Comparison of ENCODE assay signal across 8 cellular contexts in the genomic region with DNA sequence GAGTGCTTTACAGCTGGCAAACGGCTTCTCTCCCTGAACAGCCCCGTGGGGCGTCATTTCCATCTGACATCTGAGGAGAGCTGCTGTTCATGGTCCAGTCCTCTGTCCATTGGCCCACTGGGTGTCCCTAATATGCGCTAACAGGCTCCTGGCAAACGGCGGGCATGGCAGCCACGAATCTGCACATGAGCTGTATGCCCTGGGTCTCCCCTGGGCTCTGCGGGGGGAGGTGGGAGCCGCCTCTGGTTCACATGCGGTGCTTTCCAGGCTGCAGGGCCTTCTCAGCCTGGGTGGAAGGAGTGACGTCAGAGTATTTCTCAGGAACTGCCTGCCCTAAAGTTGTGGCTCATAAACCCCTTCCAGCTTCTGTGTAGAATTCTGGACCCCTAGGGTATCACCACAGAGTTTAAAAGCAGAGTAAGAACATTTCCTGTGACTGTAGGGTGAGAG.
DNase-seq lines count a peak whose midpoint lies in the region; ATAC-seq, FAIRE-seq and TF ChIP-seq lines count a peak whose summit lies in the region.

No MANE protein-coding gene starts in this region.

- H3K4me2 ChIP-seq in MM.1S (ENCODE audit: low read depth, low read length): peak overlapping the region; percentile 63
- H3K4me2 ChIP-seq in osteoblast (ENCODE audit: insufficient read depth, low read length): no peak overlapping the region

- H3K4me3 ChIP-seq in MM.1S (ENCODE audit: low read length) (peak overlapping the region; percentile 1; the same call in 1 of the 2 replicates), osteoblast (ENCODE audit: insufficient read depth, low read length) (no peak overlapping the region), thymus (ENCODE audit: low read length) (no peak overlapping the region)

- peak overlapping the region; percentile 84 for H3K9ac ChIP-seq in MM.1S (ENCODE audit: low read length)

- no peaks in the 10 kb centered on the region for H3K9me2 ChIP-seq in MM.1S (replicated peaks; ENCODE audit: insufficient read depth, low read length)

- FAIRE-seq in GM12891 (lab: Jason Lieb, UNC) (peak; percentile 88), frontal cortex (lab: Jason Lieb, UNC) (no peak)

- 18% methylated on average over 11 of the region's 11 CpGs for WGBS in thymus

- TF ChIP-seq CTCF in MM.1S (IDR thresholded peaks at IDR 0.05; ENCODE audit: low read length) (no peak), osteoblast (IDR thresholded peaks at IDR 0.05; ENCODE audit: extremely low read depth, low read depth, low read length) (no peak)

- H3K36me3 ChIP-seq in MM.1S (replicated peaks; ENCODE audit: insufficient read depth, low read length): no peaks in the 10 kb centered on the region
- H3K36me3 ChIP-seq in osteoblast (ENCODE audit: insufficient read depth, low read length): no peaks in the 10 kb centered on the region
- H3K36me3 ChIP-seq in thymus (ENCODE audit: control insufficient read depth, insufficient read depth): no peaks in the 10 kb centered on the region

- peaks cover 85 to 90% of the 10 kb centered on the region in 2 donors for H3K4me1 Mint-ChIP-seq in effector memory CD8-positive, alpha-beta T cell (ENCODE audit: low read depth in 2 of 2)

- H3K27me3 ChIP-seq in MM.1S (replicated peaks; ENCODE audit: insufficient read depth, low read length): no peaks in the 10 kb centered on the region
- no peaks in the 10 kb centered on the region for H3K27me3 ChIP-seq in osteoblast (ENCODE audit: insufficient read depth, low read length)
- H3K27me3 ChIP-seq in thymus (ENCODE audit: control insufficient read depth, insufficient read depth): no peaks in the 10 kb centered on the region

- H3K79me2 ChIP-seq in MM.1S (ENCODE audit: low read length) (peaks cover 90% of the 10 kb centered on the region), osteoblast (ENCODE audit: insufficient read depth, low read length) (peaks cover 78% of the 10 kb centered on the region)

- no peaks in the 10 kb centered on the region for H4K20me1 ChIP-seq in MM.1S (ENCODE audit: insufficient read depth, low read length)
- H4K20me1 ChIP-seq in osteoblast (ENCODE audit: insufficient read depth, low read length): peaks cover 12% of the 10 kb centered on the region

- TF ChIP-seq POLR2A in GM12891 (IDR thresholded peaks at IDR 0.05; ENCODE audit: low read depth, low read length): no peak

- ATAC-seq in effector memory CD8-positive, alpha-beta T cell (replicated peaks): peak; percentile 76

- H3F3A ChIP-seq in MM.1S (ENCODE audit: insufficient read depth, low read length): peaks cover 67% of the 10 kb centered on the region

- no peak overlapping the region for H2AFZ ChIP-seq in MM.1S (ENCODE audit: low read length)
- no peak overlapping the region for H2AFZ ChIP-seq in osteoblast (ENCODE audit: low read length)

- DNase-seq in GM12891 (ENCODE audit: insufficient read length, low spot score) (no peak), MM.1S (peak; percentile 54), osteoblast (ENCODE audit: insufficient read length, low spot score, missing footprints) (peak; percentile 86), frontal cortex (ENCODE audit: low spot score in 2 of 2) (no peak), 8988T (no peak)
- peak; percentile 83 to 86 for DNase-seq in activated CD4-positive, alpha-beta T cell treated with anti-CD3 and anti-CD28 coated beads, Interleukin-2, amount 50 U/mL, for 48 hours
- peak; percentile 59 to 62 (median 59) for DNase-seq in effector memory CD8-positive, alpha-beta T cell

- peaks cover 81% of the 10 kb centered on the region for H3K4me1 ChIP-seq in MM.1S (ENCODE audit: low read length)
- H3K4me1 ChIP-seq in osteoblast (ENCODE audit: insufficient read depth, low read length): peaks cover 62% of the 10 kb centered on the region
- peaks cover 74% of the 10 kb centered on the region for H3K4me1 ChIP-seq in thymus (ENCODE audit: control insufficient read depth, insufficient read depth, low read length)

- H3K9me3 ChIP-seq in MM.1S (replicated peaks; ENCODE audit: insufficient read depth, low read length) (no peaks in the 10 kb centered on the region), osteoblast (ENCODE audit: low read depth, low read length) (no peaks in the 10 kb centered on the region), thymus (ENCODE audit: control insufficient read depth) (no peaks in the 10 kb centered on the region)

- H3K4me3 Mint-ChIP-seq in effector memory CD8-positive, alpha-beta T cell: peak overlapping the region; percentile 91 to 99

- peak overlapping the region; percentile 90 for H3K27ac Mint-ChIP-seq in effector memory CD8-positive, alpha-beta T cell

- no peaks in the 10 kb centered on the region for H3K27me3 Mint-ChIP-seq in effector memory CD8-positive, alpha-beta T cell

- H3K27ac ChIP-seq in MM.1S (ENCODE audit: low read length): peak overlapping the region; percentile 94
- peak overlapping the region; percentile 95 for H3K27ac ChIP-seq in osteoblast (ENCODE audit: low read depth, low read length)
- peak overlapping the region; percentile 75 for H3K27ac ChIP-seq in thymus (ENCODE audit: low read depth)

- peaks cover 90% of the 10 kb centered on the region for H3K36me3 Mint-ChIP-seq in effector memory CD8-positive, alpha-beta T cell (ENCODE audit: insufficient read depth)

- H3K9me3 Mint-ChIP-seq in effector memory CD8-positive, alpha-beta T cell: no peaks in the 10 kb centered on the region

TF ChIP-seq in GM12891, 5 proteins besides CTCF, POLR2A, EP300 and RAD21:
- TF ChIP-seq POU2F2 (IDR thresholded peaks at IDR 0.05; ENCODE audit: low read depth, low read length) (no peak), SPI1 (IDR thresholded peaks at IDR 0.05; ENCODE audit: low read depth, low read length) (no peak), POLR2AphosphoS5 (IDR thresholded peaks at IDR 0.05; ENCODE audit: low read depth, low read length) (no peak), PAX5 (IDR thresholded peaks at IDR 0.05; ENCODE audit: insufficient read depth, low read length, severe bottlenecking) (no peak), TAF1 (IDR thresholded peaks at IDR 0.05; ENCODE audit: low read depth, low read length) (no peak)

Comparison
In these comparisons a context has a peak if more than half of its experiments do, and no peak if none do; other contexts are left out.
1. DNase-seq: peak in MM.1S (single experiment), activated CD4-positive, alpha-beta T cell treated with anti-CD3 and anti-CD28 coated beads, Interleukin-2, amount 50 U/mL, for 48 hours (2 of 2), effector memory CD8-positive, alpha-beta T cell (3 of 3) and osteoblast (single experiment); none in GM12891 (single experiment), frontal cortex (0 of 2) and 8988T (single experiment).
2. Peak in every context shown above with its lines, with median percentiles within 50 percentile points of each other: H3K27ac ChIP-seq.